Comparison of ENCODE assay signal across 1 cellular context in genomic region chr6:35688605-35689322, GRCh38.
A peak's percentile ranks its signal among the peaks of the same experiment; 100 is the strongest.
TF ChIP-seq lines count a peak whose summit lies in the region.

TSS of gene FKBP5 (minus strand) at chr6:35688915. CDS start at chr6:35642824, 46,091 bp downstream.

TF ChIP-seq in GM12878, 131 proteins besides CTCF, POLR2A, EP300 and RAD21 (continued from another document and continues in another):
- TF ChIP-seq PRDM15 (CRISPR knock-in tag; IDR thresholded peaks at IDR 0.05) (no peak), ZBTB11 (CRISPR knock-in tag; IDR thresholded peaks at IDR 0.05) (no peak), ASH2L (IDR thresholded peaks at IDR 0.05; ENCODE audit: borderline replicate concordance, low read depth) (no peak), ETV6 (conservative IDR thresholded peaks at IDR 0.05 in 1 of 2, IDR thresholded peaks at IDR 0.05 in 1 of 2; ENCODE audit: borderline replicate concordance in 1 of 2, low read depth in 1 of 2) (no peak), PKNOX1 (IDR thresholded peaks at IDR 0.05) (peak; percentile 98), EZH2 (IDR thresholded peaks at IDR 0.05; ENCODE audit: borderline replicate concordance, control insufficient read depth, low read depth, low read length) (no peak), ZBED1 (IDR thresholded peaks at IDR 0.05; ENCODE audit: borderline replicate concordance) (no peak), MTA3 (IDR thresholded peaks at IDR 0.05; ENCODE audit: borderline replicate concordance, low read length) (no peak), TARDBP (IDR thresholded peaks at IDR 0.05; ENCODE audit: borderline replicate concordance) (no peak), CHD2 (IDR thresholded peaks at IDR 0.05; ENCODE audit: borderline replicate concordance, low read depth, low read length) (peak; percentile 87), SKIL (IDR thresholded peaks at IDR 0.05; ENCODE audit: low read depth, poor library complexity, severe bottlenecking) (no peak), TAF1 (IDR thresholded peaks at IDR 0.05; ENCODE audit: borderline replicate concordance, low read depth, low read length) (peak; percentile 75; the same call in 1 of the 2 replicates), KDM1A (IDR thresholded peaks at IDR 0.05; ENCODE audit: borderline replicate concordance) (no peak), MEF2B (IDR thresholded peaks at IDR 0.05; ENCODE audit: partially characterized antibody, poor library complexity, severe bottlenecking) (no peak), TBL1XR1 (IDR thresholded peaks at IDR 0.05; ENCODE audit: low read depth, low read length) (no peak), E2F8 (IDR thresholded peaks at IDR 0.05; ENCODE audit: low read depth, partially characterized antibody) (no peak), BCL11A (IDR thresholded peaks at IDR 0.05; ENCODE audit: low read depth, low read length) (no peak), ELK1 (IDR thresholded peaks at IDR 0.05; ENCODE audit: low read depth, low read length) (no peak), WRNIP1 (IDR thresholded peaks at IDR 0.05; ENCODE audit: borderline replicate concordance, low read depth, low read length) (no peak), RB1 (IDR thresholded peaks at IDR 0.05; ENCODE audit: borderline replicate concordance) (peak; percentile 81; the same call in 1 of the 2 replicates), NR2C1 (IDR thresholded peaks at IDR 0.05) (peak; percentile 43; the same call in 1 of the 2 replicates), RCOR1 (conservative IDR thresholded peaks at IDR 0.05; ENCODE audit: low read depth, low read length) (no peak), ZNF622 (IDR thresholded peaks at IDR 0.05) (no peak), NFXL1 (IDR thresholded peaks at IDR 0.05; ENCODE audit: borderline replicate concordance) (no peak), PAX5 (IDR thresholded peaks at IDR 0.05; ENCODE audit: borderline replicate concordance, low read depth, low read length) (no peak), RUNX3 (IDR thresholded peaks at IDR 0.05; ENCODE audit: low read length) (no peak; the same call in 1 of the 2 replicates), CBX3 (IDR thresholded peaks at IDR 0.05; ENCODE audit: borderline replicate concordance, low read depth) (no peak), MXI1 (IDR thresholded peaks at IDR 0.05; ENCODE audit: low read depth, low read length) (peak; percentile 88), ZZZ3 (IDR thresholded peaks at IDR 0.05; ENCODE audit: control insufficient read depth, insufficient read length, low read depth) (no peak), MEF2A (IDR thresholded peaks at IDR 0.05; ENCODE audit: insufficient read depth, low read depth, low read length) (no peak), HDAC6 (IDR thresholded peaks at IDR 0.05; ENCODE audit: unreplicated experiment) (no peak), YY1 (IDR thresholded peaks at IDR 0.05; ENCODE audit: low read depth, low read length) (peak; percentile 25; the same call in 1 of the 2 replicates), CREM (IDR thresholded peaks at IDR 0.05; ENCODE audit: low read depth) (no peak), HSF1 (IDR thresholded peaks at IDR 0.05; ENCODE audit: low read depth, low read length) (no peak), FOXM1 (IDR thresholded peaks at IDR 0.05; ENCODE audit: low read depth, low read length) (no peak), IRF3 (IDR thresholded peaks at IDR 0.05) (peak; percentile 66; the same call in 1 of the 2 replicates), ATF2 (IDR thresholded peaks at IDR 0.05; ENCODE audit: low read length) (no peak), SMAD5 (IDR thresholded peaks at IDR 0.05; ENCODE audit: low read depth) (0 out of 2 replicates have a peak, but pooled peaks have one; percentile 47), ZNF24 (IDR thresholded peaks at IDR 0.05) (0 out of 2 replicates have a peak, but pooled peaks have one; percentile 35), IKZF2 (IDR thresholded peaks at IDR 0.05) (no peak), BMI1 (IDR thresholded peaks at IDR 0.05; ENCODE audit: borderline replicate concordance) (no peak), NRF1 (conservative IDR thresholded peaks at IDR 0.05; ENCODE audit: low read depth, low read length) (no peak)
